In genomic region chr3:100270218-100270588, GRCh38 we compare ENCODE assay signal across 1 cellular context.
TF ChIP-seq lines count a peak whose summit lies in the region.

No MANE protein-coding gene starts in this region.

TF ChIP-seq in HCT116, 20 proteins besides CTCF, POLR2A, EP300 and RAD21:
- TF ChIP-seq, protein P1, sequence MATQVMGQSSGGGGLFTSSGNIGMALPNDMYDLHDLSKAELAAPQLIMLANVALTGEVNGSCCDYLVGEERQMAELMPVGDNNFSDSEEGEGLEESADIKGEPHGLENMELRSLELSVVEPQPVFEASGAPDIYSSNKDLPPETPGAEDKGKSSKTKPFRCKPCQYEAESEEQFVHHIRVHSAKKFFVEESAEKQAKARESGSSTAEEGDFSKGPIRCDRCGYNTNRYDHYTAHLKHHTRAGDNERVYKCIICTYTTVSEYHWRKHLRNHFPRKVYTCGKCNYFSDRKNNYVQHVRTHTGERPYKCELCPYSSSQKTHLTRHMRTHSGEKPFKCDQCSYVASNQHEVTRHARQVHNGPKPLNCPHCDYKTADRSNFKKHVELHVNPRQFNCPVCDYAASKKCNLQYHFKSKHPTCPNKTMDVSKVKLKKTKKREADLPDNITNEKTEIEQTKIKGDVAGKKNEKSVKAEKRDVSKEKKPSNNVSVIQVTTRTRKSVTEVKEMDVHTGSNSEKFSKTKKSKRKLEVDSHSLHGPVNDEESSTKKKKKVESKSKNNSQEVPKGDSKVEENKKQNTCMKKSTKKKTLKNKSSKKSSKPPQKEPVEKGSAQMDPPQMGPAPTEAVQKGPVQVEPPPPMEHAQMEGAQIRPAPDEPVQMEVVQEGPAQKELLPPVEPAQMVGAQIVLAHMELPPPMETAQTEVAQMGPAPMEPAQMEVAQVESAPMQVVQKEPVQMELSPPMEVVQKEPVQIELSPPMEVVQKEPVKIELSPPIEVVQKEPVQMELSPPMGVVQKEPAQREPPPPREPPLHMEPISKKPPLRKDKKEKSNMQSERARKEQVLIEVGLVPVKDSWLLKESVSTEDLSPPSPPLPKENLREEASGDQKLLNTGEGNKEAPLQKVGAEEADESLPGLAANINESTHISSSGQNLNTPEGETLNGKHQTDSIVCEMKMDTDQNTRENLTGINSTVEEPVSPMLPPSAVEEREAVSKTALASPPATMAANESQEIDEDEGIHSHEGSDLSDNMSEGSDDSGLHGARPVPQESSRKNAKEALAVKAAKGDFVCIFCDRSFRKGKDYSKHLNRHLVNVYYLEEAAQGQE (IDR thresholded peaks at IDR 0.05; ENCODE audit: low read depth) = no peak
- TF ChIP-seq CEBPB (IDR thresholded peaks at IDR 0.05; ENCODE audit: low read depth) (no peak), SIN3A (IDR thresholded peaks at IDR 0.05; ENCODE audit: low read depth) (0 out of 2 replicates have a peak, but pooled peaks have one; percentile 11)
TF ChIP-seq in HCT116: peak in this region for 1.
